ENCODE assay signal across 8 cellular contexts in the genomic region with DNA sequence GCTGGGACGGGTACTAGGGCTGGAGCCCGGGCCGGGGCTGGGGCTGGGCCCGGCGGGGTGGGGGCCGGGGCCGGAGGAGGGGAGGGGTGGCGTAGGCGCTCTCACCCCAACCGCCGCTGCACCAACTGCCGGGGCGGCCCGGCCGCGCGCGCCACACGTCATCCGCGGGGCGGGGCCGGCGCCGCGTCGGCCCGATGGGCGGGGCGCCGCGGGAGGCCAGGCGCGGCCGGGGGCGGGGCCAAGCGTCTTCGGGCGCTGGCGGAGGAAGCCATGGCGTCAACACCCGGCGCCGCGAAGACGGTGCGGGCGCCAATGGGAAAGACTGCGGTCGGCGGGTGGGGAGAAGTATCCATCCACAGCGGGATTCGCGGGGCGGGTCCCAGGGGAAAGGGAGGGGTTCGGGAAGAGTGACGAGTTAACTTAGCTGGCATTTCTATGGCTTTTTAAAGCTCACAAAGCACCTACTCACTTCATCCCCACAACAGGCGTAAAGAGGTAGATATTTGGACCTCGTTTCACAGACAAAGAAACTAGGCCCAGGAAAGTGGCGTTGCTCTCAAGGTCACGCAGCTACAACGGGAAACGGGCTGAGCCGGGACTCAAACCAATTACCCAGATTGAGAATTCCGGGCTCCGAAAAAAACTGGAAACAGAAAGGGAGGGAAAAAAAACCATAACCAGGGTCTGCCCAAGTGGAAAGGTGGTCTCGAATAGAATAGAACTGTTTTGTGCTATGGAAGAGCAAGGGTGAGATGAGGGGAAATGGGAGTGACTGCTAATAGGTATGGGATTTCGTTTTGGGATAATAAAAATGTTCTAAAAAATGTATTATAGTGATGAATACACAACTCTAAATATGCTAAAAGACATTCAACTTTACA. TPM values are rescaled to one million over a fixed set of nuclear protein-coding genes. Genes with fewer than 3 reads are reported as not detected.
DNase-seq lines count a peak whose midpoint lies in the region; ATAC-seq, FAIRE-seq and TF ChIP-seq lines count a peak whose summit lies in the region.

A gene with protein sequence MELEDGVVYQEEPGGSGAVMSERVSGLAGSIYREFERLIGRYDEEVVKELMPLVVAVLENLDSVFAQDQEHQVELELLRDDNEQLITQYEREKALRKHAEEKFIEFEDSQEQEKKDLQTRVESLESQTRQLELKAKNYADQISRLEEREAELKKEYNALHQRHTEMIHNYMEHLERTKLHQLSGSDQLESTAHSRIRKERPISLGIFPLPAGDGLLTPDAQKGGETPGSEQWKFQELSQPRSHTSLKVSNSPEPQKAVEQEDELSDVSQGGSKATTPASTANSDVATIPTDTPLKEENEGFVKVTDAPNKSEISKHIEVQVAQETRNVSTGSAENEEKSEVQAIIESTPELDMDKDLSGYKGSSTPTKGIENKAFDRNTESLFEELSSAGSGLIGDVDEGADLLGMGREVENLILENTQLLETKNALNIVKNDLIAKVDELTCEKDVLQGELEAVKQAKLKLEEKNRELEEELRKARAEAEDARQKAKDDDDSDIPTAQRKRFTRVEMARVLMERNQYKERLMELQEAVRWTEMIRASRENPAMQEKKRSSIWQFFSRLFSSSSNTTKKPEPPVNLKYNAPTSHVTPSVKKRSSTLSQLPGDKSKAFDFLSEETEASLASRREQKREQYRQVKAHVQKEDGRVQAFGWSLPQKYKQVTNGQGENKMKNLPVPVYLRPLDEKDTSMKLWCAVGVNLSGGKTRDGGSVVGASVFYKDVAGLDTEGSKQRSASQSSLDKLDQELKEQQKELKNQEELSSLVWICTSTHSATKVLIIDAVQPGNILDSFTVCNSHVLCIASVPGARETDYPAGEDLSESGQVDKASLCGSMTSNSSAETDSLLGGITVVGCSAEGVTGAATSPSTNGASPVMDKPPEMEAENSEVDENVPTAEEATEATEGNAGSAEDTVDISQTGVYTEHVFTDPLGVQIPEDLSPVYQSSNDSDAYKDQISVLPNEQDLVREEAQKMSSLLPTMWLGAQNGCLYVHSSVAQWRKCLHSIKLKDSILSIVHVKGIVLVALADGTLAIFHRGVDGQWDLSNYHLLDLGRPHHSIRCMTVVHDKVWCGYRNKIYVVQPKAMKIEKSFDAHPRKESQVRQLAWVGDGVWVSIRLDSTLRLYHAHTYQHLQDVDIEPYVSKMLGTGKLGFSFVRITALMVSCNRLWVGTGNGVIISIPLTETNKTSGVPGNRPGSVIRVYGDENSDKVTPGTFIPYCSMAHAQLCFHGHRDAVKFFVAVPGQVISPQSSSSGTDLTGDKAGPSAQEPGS (N-terminal part only) (minus strand): TSS at position 130 of the 881 bp plus-strand sequence. CDS start 212 bp downstream, outside the sequence.

- ATAC-seq in GM18868 (IDR thresholded peaks at IDR 0.05; ENCODE audit: unreplicated experiment) = peak; percentile 72
- peak; percentile 64 for ATAC-seq in HG03108 (IDR thresholded peaks at IDR 0.05; ENCODE audit: unreplicated experiment)

- POLR2A ChIA-PET in A673 (lab: Charles Lee; ENCODE audit: low non-redundant PET) = interaction anchor here (0.5 to 0.9 kb wide), 5 partner anchors 25 to 635 kb away, joined by 3 to 7 read pairs (median 3); no protein-coding TSS in a partner anchor

- H3K36me3 ChIP-seq in A673 (ENCODE audit: insufficient read depth, low read length, poor library complexity, severe bottlenecking) (no peaks in the 10 kb centered on the region), WERI-Rb-1 (no peaks in the 10 kb centered on the region; the same call in 1 of the 2 replicates), breast epithelium (no peaks in the 10 kb centered on the region), small intestine (ENCODE audit: control insufficient read depth in 2 of 2, insufficient read depth in 2 of 2, low read length in 2 of 2) (no peaks in the 10 kb centered on the region)

- H3K27ac ChIP-seq in A673 (ENCODE audit: low read depth, low read length, poor library complexity, severe bottlenecking) (peak within 1 kb of the TSS; percentile 94), WERI-Rb-1 (peak within 1 kb of the TSS; percentile 89), breast epithelium (peak within 1 kb of the TSS; percentile 98 to 99), small intestine (ENCODE audit: low read depth in 1 of 2, low read length in 1 of 2) (peak within 1 kb of the TSS; percentile 96 to 99)

- H3K4me3 ChIP-seq in A673 (ENCODE audit: low read depth, low read length, poor library complexity, severe bottlenecking) (peak within 1 kb of the TSS; percentile 100), WERI-Rb-1 (ENCODE audit: low read depth, low read length) (peak within 1 kb of the TSS; percentile 94), breast epithelium (peak within 1 kb of the TSS; percentile 97 to 99 (median 99)), small intestine (ENCODE audit: low read depth in 1 of 2, low read length in 2 of 2) (peak within 1 kb of the TSS; percentile 94 to 99)

- intact Hi-C loops in A673 (cut with micrococcal nuclease; ENCODE audit: unreplicated experiment) (no loop called here), breast epithelium (cut with DNase I; ENCODE audit: low total_unique reads) (no loop called here)

- WGBS in small intestine, 3 donors = 1 to 2% (median 1%) methylated on average over 43 to 68 of the region's 68 CpGs

- TF ChIP-seq POLR2A in breast epithelium (IDR thresholded peaks at IDR 0.05) = peak; percentile 74

- FAIRE-seq in small intestine (lab: Jason Lieb, UNC) = no peak

- DNase-seq in A673 (ENCODE audit: low spot score) (peak; percentile 99), NCI-H2196 (lab: John Stamatoyannopoulos, UW; ENCODE audit: unreplicated experiment) (peak; percentile 97), WERI-Rb-1 (peak; percentile 97), breast epithelium (ENCODE audit: low spot score in 2 of 2) (peak; percentile 96), iPS-NIHi11 (ENCODE audit: low spot score) (peak; percentile 99), small intestine (peak; percentile 96)

- H3K9me3 ChIP-seq in A673 (ENCODE audit: low read depth, low read length, poor library complexity, severe bottlenecking) = no peaks in the 10 kb centered on the region
- no peaks in the 10 kb centered on the region for H3K9me3 ChIP-seq in WERI-Rb-1 (ENCODE audit: severe bottlenecking)
- H3K9me3 ChIP-seq in breast epithelium = no peaks in the 10 kb centered on the region
- H3K9me3 ChIP-seq in small intestine (ENCODE audit: control insufficient read depth, low read depth) = no peaks in the 10 kb centered on the region

- H3K4me1 ChIP-seq in A673 (ENCODE audit: insufficient read depth, low read length, poor library complexity, severe bottlenecking) (peaks cover 19% of the 10 kb centered on the region), breast epithelium (peaks cover 0 to 15% of the 10 kb centered on the region in 2 donors), small intestine (ENCODE audit: control insufficient read depth in 2 of 2, insufficient read depth in 1 of 2, low read depth in 1 of 2, low read length in 1 of 2) (peaks cover 0 to 2% of the 10 kb centered on the region in 2 donors)

- no peaks in the 10 kb centered on the region for H3K27me3 ChIP-seq in A673 (replicated peaks; ENCODE audit: insufficient read depth, low read depth, low read length, poor library complexity)
- H3K27me3 ChIP-seq in WERI-Rb-1 (ENCODE audit: insufficient read depth, low read depth, severe bottlenecking) = no peaks in the 10 kb centered on the region
- H3K27me3 ChIP-seq in breast epithelium = no peaks in the 10 kb centered on the region
- no peaks in the 10 kb centered on the region for H3K27me3 ChIP-seq in small intestine (ENCODE audit: control insufficient read depth in 2 of 2, insufficient read depth in 2 of 2, low read length in 2 of 2)

- no peak for TF ChIP-seq CTCF in A673 (conservative IDR thresholded peaks at IDR 0.05; ENCODE audit: low read depth, low read length)
- no peak for TF ChIP-seq CTCF in WERI-Rb-1 (IDR thresholded peaks at IDR 0.05; ENCODE audit: low read depth, low read length)
- peak in 1 of 3 donors; percentile 7 for TF ChIP-seq CTCF in breast epithelium (IDR thresholded peaks at IDR 0.05)

- TSS peak; percentile 92 for BruUV-seq in A673 (replicated peaks; lab: Mats Ljungman, UMichigan)

- CTCF ChIA-PET in A673 (lab: Charles Lee) = interaction anchor here (0.6 to 1.7 kb wide), 4 partner anchors 32 to 147 kb away, joined by 3 to 16 read pairs (median 6); partner anchors contain the start of gene NME1

RNA-seq across cellular contexts. Expression of the gene that starts here (rescaled TPM):
- 82.0 and 84.9 TPM in 2 replicates for total RNA-seq in A673 (2021)
- 100 to 1,000 TPM; 112 to 178 (median 128) TPM for total RNA-seq in breast epithelium
- polyA plus RNA-seq in small intestine = 10 to 100 TPM; 14.1 to 21.3 (median 15.7) TPM

Comparison
In these comparisons a context has a peak if more than half of its experiments do, and no peak if none do; other contexts are left out.
1. Peak in every context shown above with its lines: DNase-seq, ATAC-seq, H3K4me3 ChIP-seq and H3K27ac ChIP-seq.